In the genomic region with DNA sequence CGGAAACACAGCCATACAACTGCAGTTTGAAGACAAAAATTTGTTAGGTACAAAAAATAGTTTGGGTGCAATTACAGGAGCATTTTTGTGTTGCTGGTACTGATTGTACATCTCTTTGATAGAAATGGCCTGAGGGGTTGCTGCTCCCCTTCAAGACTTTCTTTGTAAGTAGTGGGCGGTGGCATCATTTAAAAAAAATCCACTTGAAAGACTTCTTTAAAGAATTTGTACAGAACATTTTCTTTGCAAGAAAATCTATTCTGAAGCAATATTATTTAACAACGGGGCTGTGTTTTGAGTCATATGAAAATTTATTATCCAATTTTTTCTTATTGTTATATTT, we compare ENCODE assay signal across 11 cellular contexts.
DNase-seq lines count a peak whose midpoint lies in the region; ATAC-seq and TF ChIP-seq lines count a peak whose summit lies in the region.
"Had no signal": no experiment of that assay in that cellular context is flagged by ENCODE, and none has a peak within 500 bp of the region (broad histone marks: within the 10 kb centered on the region; RNA-seq: fewer than 3 reads in every experiment).

No MANE protein-coding gene starts in this region.

- no peak overlapping the region for H2BK12ac ChIP-seq in trophoblast cell (ENCODE audit: low read length)

- no peak for ATAC-seq in RWPE2 (ENCODE audit: low read depth)
- no peak for ATAC-seq in GM18867 (IDR thresholded peaks at IDR 0.05; ENCODE audit: unreplicated experiment)
- no peak for ATAC-seq in HG02678 (IDR thresholded peaks at IDR 0.05; ENCODE audit: unreplicated experiment)

- H3K4me1 ChIP-seq in A673 (ENCODE audit: insufficient read depth, low read length, poor library complexity, severe bottlenecking) (peaks cover 51% of the 10 kb centered on the region), RWPE2 (ENCODE audit: insufficient read depth, poor library complexity, severe bottlenecking) (peaks cover 51% of the 10 kb centered on the region), trophoblast cell (ENCODE audit: control insufficient read depth in 1 of 2, insufficient read depth in 2 of 2, low read length in 2 of 2) (peaks cover 4 to 13% of the 10 kb centered on the region in 2 experiments)

- no peak overlapping the region for H3K18ac ChIP-seq in trophoblast cell (ENCODE audit: low read length)

- H3K27me3 ChIP-seq in A673 (replicated peaks; ENCODE audit: insufficient read depth, low read depth, low read length, poor library complexity) (no peaks in the 10 kb centered on the region), RWPE2 (ENCODE audit: insufficient read depth, poor library complexity, severe bottlenecking) (no peaks in the 10 kb centered on the region), trophoblast cell (ENCODE audit: insufficient read depth, low read length) (no peaks in the 10 kb centered on the region)

- H3K4me3 ChIP-seq in A673 (ENCODE audit: low read depth, low read length, poor library complexity, severe bottlenecking) (peak overlapping the region; percentile 20), RWPE2 (ENCODE audit: severe bottlenecking) (no peak overlapping the region), fibroblast of mammary gland (ENCODE audit: control insufficient read depth, low read depth, low read length) (peak overlapping the region; percentile 34), trophoblast cell (ENCODE audit: low read depth, low read length) (no peak overlapping the region)

- CTCF ChIA-PET in A673 (lab: Charles Lee): no interaction called here

- H3K23ac ChIP-seq in trophoblast cell (ENCODE audit: low read length): no peak overlapping the region

- intact Hi-C loops in A673 (cut with micrococcal nuclease; ENCODE audit: unreplicated experiment): no loop called here

- WGBS in trophoblast cell (ENCODE audit: extremely low coverage, insufficient coverage, insufficient read length): no CpG with 5 or more reads among the region's 3 CpGs

- H4K91ac ChIP-seq in trophoblast cell (ENCODE audit: low read depth, low read length): no peak overlapping the region

- H4K12ac ChIP-seq in trophoblast cell (ENCODE audit: low read depth, low read length): no peak overlapping the region

- TSS peak; percentile 93 for BruUV-seq in A673 (replicated peaks; lab: Mats Ljungman, UMichigan)

- H3K9me3 ChIP-seq in A673 (ENCODE audit: low read depth, low read length, poor library complexity, severe bottlenecking) (peaks cover 4% of the 10 kb centered on the region), RWPE2 (ENCODE audit: severe bottlenecking) (no peaks in the 10 kb centered on the region), trophoblast cell (ENCODE audit: insufficient read depth, low read depth, low read length) (no peaks in the 10 kb centered on the region)

- H2AFZ ChIP-seq in trophoblast cell (ENCODE audit: insufficient read depth, low read length, poor library complexity): no peak overlapping the region

- H4K8ac ChIP-seq in trophoblast cell (ENCODE audit: low read depth, low read length): no peak overlapping the region

- H2AK5ac ChIP-seq in trophoblast cell (ENCODE audit: low read length): no peak overlapping the region

- H2BK5ac ChIP-seq in trophoblast cell (ENCODE audit: low read depth, low read length, poor library complexity): no peak overlapping the region

- no peaks in the 10 kb centered on the region for H3K36me3 ChIP-seq in A673 (ENCODE audit: insufficient read depth, low read length, poor library complexity, severe bottlenecking)
- no peaks in the 10 kb centered on the region for H3K36me3 ChIP-seq in RWPE2 (ENCODE audit: low read depth)
- H3K36me3 ChIP-seq in trophoblast cell (ENCODE audit: control insufficient read depth in 1 of 2, insufficient read depth in 2 of 2, low read length in 2 of 2): no peaks in the 10 kb centered on the region

- TF ChIP-seq CTCF in A673 (conservative IDR thresholded peaks at IDR 0.05; ENCODE audit: low read depth, low read length) (no peak), RWPE2 (IDR thresholded peaks at IDR 0.05; ENCODE audit: poor library complexity, severe bottlenecking) (no peak), fibroblast of mammary gland (conservative IDR thresholded peaks at IDR 0.05; ENCODE audit: control insufficient read depth, insufficient read depth, low read depth, low read length) (no peak)

- H2BK120ac ChIP-seq in trophoblast cell (ENCODE audit: insufficient read depth, low read length, poor library complexity): no peak overlapping the region

- no peak overlapping the region for H3K4ac ChIP-seq in trophoblast cell (ENCODE audit: low read depth, low read length)

- peak overlapping the region; percentile 21 for H3K4me2 ChIP-seq in trophoblast cell (ENCODE audit: low read length)

- H3K79me2 ChIP-seq in trophoblast cell (ENCODE audit: control insufficient read depth, insufficient read depth, low read length, poor library complexity): no peaks in the 10 kb centered on the region

- DNase-seq in A673 (ENCODE audit: low spot score) (no peak), RWPE2 (ENCODE audit: low spot score) (no peak), fibroblast of mammary gland (ENCODE audit: low read depth) (no peak), trophoblast cell (no peak), NCI-H128 (lab: John Stamatoyannopoulos, UW; ENCODE audit: unreplicated experiment) (no peak)
- no peak for DNase-seq in stimulated activated CD8-positive, alpha-beta memory T cell treated with anti-CD3 and anti-CD28 coated beads, Interleukin-4, amount 100 ng/mL, for 48 hours
- DNase-seq: head of caudate nucleus; NCI-H526 treated with DMSO at 0.1 percent for 48 hours; stimulated activated CD4-positive, alpha-beta T cell treated with anti-CD3 and anti-CD28 coated beads, Interleukin-1b, Interleukin-23, amount 100 ng/mL, for 48 hours had no signal

- no peak overlapping the region for H3K9ac ChIP-seq in trophoblast cell (ENCODE audit: low read length)

- no peak overlapping the region for H3K14ac ChIP-seq in trophoblast cell (ENCODE audit: low read length)

- peak overlapping the region; percentile 86 for H3K27ac ChIP-seq in A673 (ENCODE audit: low read depth, low read length, poor library complexity, severe bottlenecking)
- H3K27ac ChIP-seq in RWPE2 (ENCODE audit: poor library complexity, severe bottlenecking): peak overlapping the region; percentile 99
- H3K27ac ChIP-seq in trophoblast cell (ENCODE audit: low read depth, low read length): peak overlapping the region; percentile 8

- POLR2A ChIA-PET in A673 (lab: Charles Lee; ENCODE audit: low non-redundant PET): no interaction called here

- H3K79me1 ChIP-seq in trophoblast cell (ENCODE audit: low read length): no peaks in the 10 kb centered on the region

Comparison
In these comparisons a context has a peak if more than half of its experiments do, and no peak if none do; other contexts are left out.
1. H3K27ac ChIP-seq: peak in every context shown above with its lines; median percentile 99 in RWPE2; 86 in A673; 8 in trophoblast cell.
2. H3K4me3 ChIP-seq: peak in A673 (single experiment) and fibroblast of mammary gland (single experiment); none in RWPE2 (single experiment) and trophoblast cell (single experiment).